ENCODE assay signal across 8 cellular contexts in genomic region chr13:52450012-52450792, GRCh38. TPM values are rescaled to one million over a fixed set of nuclear protein-coding genes. Genes with fewer than 3 reads are reported as not detected.
DNase-seq lines count a peak whose midpoint lies in the region; ATAC-seq, FAIRE-seq and TF ChIP-seq lines count a peak whose summit lies in the region.

Gene VPS36, minus strand, starts transcription at chr13:52450634. Its CDS starts 40 bp downstream, at chr13:52450594.

- DNase-seq in AML-193 (lab: John Stamatoyannopoulos, UW) (peak; percentile 95 to 97), NCI-H446 treated with DMSO at 0.1 percent for 48 hours (lab: John Stamatoyannopoulos, UW) (peak; percentile 67), cerebellar nuclear complex (lab: John Stamatoyannopoulos, UW) (peak; percentile 22 to 70), kidney (peak; percentile 98)
- peak; percentile 99 for DNase-seq in activated CD4-positive, CD25-positive, alpha-beta regulatory T cell treated with anti-CD3 and anti-CD28 coated beads, Interleukin-2, amount 50 U/mL, for 72 hours
- DNase-seq in stimulated activated CD4-positive, alpha-beta T cell treated with anti-CD3 and anti-CD28 coated beads, Interleukin-15, amount 100 ng/mL, for 24 hours, result peak; percentile 95

- peaks cover 4% of the 10 kb centered on the region in 2 donors for H3K4me1 ChIP-seq in kidney (ENCODE audit: control insufficient read depth in 1 of 2, insufficient read depth in 1 of 2, low read depth in 1 of 2, low read length in 2 of 2)

- TF ChIP-seq CTCF in kidney (IDR thresholded peaks at IDR 0.05; ENCODE audit: borderline replicate concordance, extremely low read depth, insufficient read depth), result peak; percentile 90

- H3K9me3 ChIP-seq in kidney (ENCODE audit: control insufficient read depth in 1 of 2, low read length in 2 of 2), result no peaks in the 10 kb centered on the region

- H3K4me3 ChIP-seq in kidney (ENCODE audit: low read length in 2 of 2), result peak within 1 kb of the TSS; percentile 85 to 99

- peak within 1 kb of the TSS; percentile 61 to 75 for H3K9ac ChIP-seq in kidney (ENCODE audit: low read length in 2 of 2)

- intact Hi-C loops in kidney (cut with DNase I), result no loop called here

- ATAC-seq in GM19035 (IDR thresholded peaks at IDR 0.05; ENCODE audit: unreplicated experiment) (peak; percentile 62), HG03354 (IDR thresholded peaks at IDR 0.05; ENCODE audit: poor library complexity, severe bottlenecking, unreplicated experiment) (peak; percentile 73)

- no peaks in the 10 kb centered on the region for H3K36me3 ChIP-seq in kidney (ENCODE audit: control insufficient read depth in 1 of 2, insufficient read depth in 2 of 2, low read length in 2 of 2)

- no peak for FAIRE-seq in kidney (lab: Jason Lieb, UNC)

- peak within 1 kb of the TSS; percentile 91 to 93 for H3K27ac ChIP-seq in kidney (ENCODE audit: low read depth in 2 of 2, low read length in 2 of 2)

RNA-seq across cellular contexts. Expression of gene VPS36, which starts in this region (rescaled TPM):
- 48.9 TPM for total RNA-seq in kidney
- polyA plus RNA-seq in kidney (ENCODE audit: insufficient read depth, low read depth, low replicate concordance), result 19.2 TPM

Comparison
In these comparisons a context has a peak if more than half of its experiments do, and no peak if none do; other contexts are left out.
1. Peak in every context shown above with its lines: DNase-seq, ATAC-seq, H3K4me3 ChIP-seq and H3K27ac ChIP-seq.
2. DNase-seq: peak in every context shown above with its lines; median percentile 99 in activated CD4-positive, CD25-positive, alpha-beta regulatory T cell treated with anti-CD3 and anti-CD28 coated beads, Interleukin-2, amount 50 U/mL, for 72 hours; 98 in kidney; 96 in AML-193; 95 in stimulated activated CD4-positive, alpha-beta T cell treated with anti-CD3 and anti-CD28 coated beads, Interleukin-15, amount 100 ng/mL, for 24 hours; 67 in NCI-H446 treated with DMSO at 0.1 percent for 48 hours; 46 in cerebellar nuclear complex.